Comparison of ENCODE assay signal across 10 cellular contexts in genomic region chr20:46087161-46087560, GRCh38. TPM values are rescaled to one million over a fixed set of nuclear protein-coding genes. Genes with fewer than 3 reads are reported as not detected.
A peak's percentile ranks its signal among the peaks of the same experiment; 100 is the strongest.
DNase-seq lines count a peak whose midpoint lies in the region; ATAC-seq, FAIRE-seq and TF ChIP-seq lines count a peak whose summit lies in the region.
"Had no signal": no experiment of that assay in that cellular context is flagged by ENCODE, and none has a peak within 500 bp of the region (broad histone marks: within the 10 kb centered on the region; RNA-seq: fewer than 3 reads in every experiment).

No MANE protein-coding gene starts in this region.

- intact Hi-C loops in CD8-positive, alpha-beta T cell (cut with DNase I, micrococcal nuclease), result loop anchor here (1.0 to 10.0 kb wide), 3 partner anchors 65 to 292 kb away; partner anchors contain the start of genes UBE2C (in 2 of the 2), DNTTIP1 (in 1 of the 2) and WFDC3 (in 1 of the 2)
- intact Hi-C loops in GM12878 (cut with micrococcal nuclease; ENCODE audit: unreplicated experiment), result loop anchor here (1.0 to 5.0 kb wide), 2 partner anchors 64 to 115 kb away; partner anchors contain the start of gene ZNF335

- peak; percentile 26; the same call in 1 of the 2 replicates for TF ChIP-seq RAD21 in GM12878 (IDR thresholded peaks at IDR 0.05; ENCODE audit: insufficient read depth, low read depth, low read length)

- H3K9ac ChIP-seq in Karpas-422 (ENCODE audit: low read length) (no peak overlapping the region), GM12878 (ENCODE audit: control insufficient read depth, insufficient read depth, low read length) (no peak overlapping the region)

- RAD21 ChIA-PET in GM12878 (lab: Charles Lee; ENCODE audit: unreplicated experiment), result interaction anchor here (0.7 to 2.0 kb wide), 4 partner anchors 34 to 88 kb away, joined by 3 to 9 read pairs (median 4); no protein-coding TSS in a partner anchor

- no peaks in the 10 kb centered on the region for H3K27me3 ChIP-seq in CD8-positive, alpha-beta T cell (ENCODE audit: insufficient read depth, low read length)
- H3K27me3 ChIP-seq in Karpas-422 (ENCODE audit: low read length) (no peaks in the 10 kb centered on the region), GM12878 (replicated peaks in 1 of 2; ENCODE audit: control insufficient read depth in 2 of 2, insufficient read depth in 2 of 2, low read length in 1 of 2) (no peaks in the 10 kb centered on the region)

- peaks cover 3% of the 10 kb centered on the region for H3K36me3 Mint-ChIP-seq in CD8-positive, alpha-beta T cell
- H3K36me3 Mint-ChIP-seq in naive thymus-derived CD8-positive, alpha-beta T cell, result peaks cover 0 to 12% (median 0%) of the 10 kb centered on the region in 3 donors

- H3K4me3 ChIP-seq in CD8-positive, alpha-beta T cell (ENCODE audit: low read depth, low read length), result no peak overlapping the region
- H3K4me3 ChIP-seq in Karpas-422 (ENCODE audit: low read length), result no peak overlapping the region; the same call in 1 of the 2 replicates
- H3K4me3 ChIP-seq in GM12878, result peak overlapping the region; percentile 35; the same call in 1 of the 2 replicates
- H3K4me3 ChIP-seq: HAP-1 had no signal

- BruUV-seq in GM12878 (replicated peaks; lab: Mats Ljungman, UMichigan), result no TSS peak

- H3K27ac Mint-ChIP-seq in CD8-positive, alpha-beta T cell, result no peak overlapping the region
- peak overlapping the region in 1 of 10 donors; percentile 29 for H3K27ac Mint-ChIP-seq in naive thymus-derived CD8-positive, alpha-beta T cell

- no peaks in the 10 kb centered on the region for H3K9me3 Mint-ChIP-seq in CD8-positive, alpha-beta T cell
- H3K9me3 Mint-ChIP-seq in naive thymus-derived CD8-positive, alpha-beta T cell, result no peaks in the 10 kb centered on the region

- H3K4me1 ChIP-seq in CD8-positive, alpha-beta T cell (ENCODE audit: insufficient read depth, low read length), result peaks cover 60% of the 10 kb centered on the region
- peaks cover 72% of the 10 kb centered on the region for H3K4me1 ChIP-seq in Karpas-422 (ENCODE audit: low read length)
- H3K4me1 ChIP-seq in GM12878 (ENCODE audit: control insufficient read depth, insufficient read depth, low read length), result peaks cover 3% of the 10 kb centered on the region; the same call in 1 of the 2 replicates

- SMC1A ChIA-PET in GM12878 (lab: Charles Lee; ENCODE audit: uncharacterized antibody, unreplicated experiment), result interaction anchor here (1.3 to 2.3 kb wide), 6 partner anchors 8 to 73 kb away, joined by 3 to 17 read pairs (median 4); no protein-coding TSS in a partner anchor

- H4K20me1 ChIP-seq in Karpas-422 (ENCODE audit: insufficient read depth, low read depth, low read length) (peaks cover 37% of the 10 kb centered on the region), GM12878 (ENCODE audit: control insufficient read depth, insufficient read depth) (peaks cover 3% of the 10 kb centered on the region)

- no peak overlapping the region for H2AFZ ChIP-seq in Karpas-422 (ENCODE audit: low read length)
- no peak overlapping the region for H2AFZ ChIP-seq in GM12878 (ENCODE audit: control insufficient read depth, low read depth, low read length)

- H3K36me3 ChIP-seq in CD8-positive, alpha-beta T cell (ENCODE audit: insufficient read depth, low read length), result no peaks in the 10 kb centered on the region
- H3K36me3 ChIP-seq in Karpas-422 (ENCODE audit: insufficient read depth, low read length), result no peaks in the 10 kb centered on the region
- H3K36me3 ChIP-seq in GM12878 (ENCODE audit: control insufficient read depth in 2 of 2, insufficient read depth in 2 of 2, low read length in 1 of 2), result no peaks in the 10 kb centered on the region

- no peaks in the 10 kb centered on the region for H3K9me3 ChIP-seq in CD8-positive, alpha-beta T cell (ENCODE audit: low read length)
- no peaks in the 10 kb centered on the region for H3K9me3 ChIP-seq in Karpas-422 (ENCODE audit: low read length)
- H3K9me3 ChIP-seq in GM12878 (replicated peaks; ENCODE audit: control insufficient read depth, insufficient read depth, low read length), result no peaks in the 10 kb centered on the region
- H3K9me3 ChIP-seq: HAP-1 had no signal

- H3K4me3 Mint-ChIP-seq in CD8-positive, alpha-beta T cell, result peak overlapping the region; percentile 41
- peak overlapping the region in 9 of 10 donors; percentile 58 to 90 (median 84) for H3K4me3 Mint-ChIP-seq in naive thymus-derived CD8-positive, alpha-beta T cell

- H3K4me1 Mint-ChIP-seq in CD8-positive, alpha-beta T cell (ENCODE audit: low read depth), result peaks cover 75% of the 10 kb centered on the region
- peaks cover 34 to 80% (median 71%) of the 10 kb centered on the region in 4 donors for H3K4me1 Mint-ChIP-seq in naive thymus-derived CD8-positive, alpha-beta T cell

- POLR2A ChIA-PET in CD8-positive, alpha-beta T cell (lab: Charles Lee), result no interaction called here
- POLR2A ChIA-PET in GM12878 (lab: Charles Lee), result interaction anchor here (1.1 to 1.8 kb wide), 2 partner anchors 10 to 30 kb away, joined by 3 to 6 read pairs; partner anchors contain the start of gene CD40
- POLR2A ChIA-PET in naive thymus-derived CD8-positive, alpha-beta T cell (lab: Charles Lee), result no interaction called here

- H3K9me2 ChIP-seq in Karpas-422 (replicated peaks; ENCODE audit: insufficient read depth, low read length), result no peaks in the 10 kb centered on the region

- CTCF ChIA-PET in CD8-positive, alpha-beta T cell (lab: Charles Lee), result interaction anchor here (0.6 to 2.0 kb wide), 3 partner anchors 70 to 100 kb away, joined by 3 to 9 read pairs (median 7); no protein-coding TSS in a partner anchor
- CTCF ChIA-PET in GM12878 (lab: Yijun Ruan, JAX), result interaction anchor here (1.0 to 3.3 kb wide), 12 partner anchors 11 to 118 kb away, joined by 3 to 18 read pairs (median 10); partner anchors contain the start of genes CD40 and ZNF335

- no peak overlapping the region for H3K27ac ChIP-seq in CD8-positive, alpha-beta T cell (ENCODE audit: low read depth, low read length)
- H3K27ac ChIP-seq in Karpas-422 (ENCODE audit: low read length) (no peak overlapping the region), GM12878 (ENCODE audit: control insufficient read depth, insufficient read depth) (no peak overlapping the region)

- in situ Hi-C loops in GM12878 (cut with MboI), result no loop called here

- peaks cover 75% of the 10 kb centered on the region for H3K79me2 ChIP-seq in Karpas-422 (ENCODE audit: low read length)
- peaks cover 73% of the 10 kb centered on the region for H3K79me2 ChIP-seq in GM12878 (ENCODE audit: control insufficient read depth, insufficient read depth, low read length)

- TF ChIP-seq POLR2A in GM12878 (IDR thresholded peaks at IDR 0.05; ENCODE audit: low read depth, low read length), result no peak

- TF ChIP-seq EP300 in GM12878 (IDR thresholded peaks at IDR 0.05; ENCODE audit: borderline replicate concordance in 1 of 2, control insufficient read depth in 1 of 2, low read depth in 2 of 2, low read length in 2 of 2), result no peak

- no peak for ATAC-seq in CD8-positive, alpha-beta T cell
- no peak for ATAC-seq in GM12878
- ATAC-seq in naive thymus-derived CD8-positive, alpha-beta T cell, result no peak

- H3K4me2 ChIP-seq in Karpas-422 (ENCODE audit: low read depth, low read length, poor library complexity, severe bottlenecking), result peak overlapping the region; percentile 97
- peak overlapping the region; percentile 82 for H3K4me2 ChIP-seq in GM12878 (ENCODE audit: control insufficient read depth, insufficient read depth)

- no peak for DNase-seq in CD8-positive, alpha-beta T cell
- peak; percentile 58 for DNase-seq in Karpas-422
- DNase-seq in GM12878 (ENCODE audit: low read depth, low spot score), result no peak
- DNase-seq in naive thymus-derived CD8-positive, alpha-beta T cell, result peak in 1 of 10 donors; percentile 7
- no peak for DNase-seq in urothelium cell line (ENCODE audit: low spot score)
- no peak for DNase-seq in NCI-H1436 treated with DMSO at 0.1 percent for 48 hours (lab: John Stamatoyannopoulos, UW)
- DNase-seq in T1000 (lab: John Stamatoyannopoulos, UW), result no peak
- no peak for DNase-seq in NCI-H82 treated with DMSO at 0.1 percent for 48 hours (lab: John Stamatoyannopoulos, UW; ENCODE audit: unreplicated experiment)

- peak; percentile 50 for TF ChIP-seq CTCF in CD8-positive, alpha-beta T cell (IDR thresholded peaks at IDR 0.05)
- peak; percentile 34 to 45 (median 42); a peak in 4 of 6 replicates for TF ChIP-seq CTCF in GM12878 (IDR thresholded peaks at IDR 0.05 in 2 of 3, conservative IDR thresholded peaks at IDR 0.05 in 1 of 3; ENCODE audit: control insufficient read depth in 2 of 3, extremely low read depth in 1 of 3, insufficient read depth in 1 of 3, low read depth in 3 of 3, low read length in 3 of 3)

- H3K27me3 Mint-ChIP-seq in CD8-positive, alpha-beta T cell (ENCODE audit: low read depth), result no peaks in the 10 kb centered on the region
- H3K27me3 Mint-ChIP-seq in naive thymus-derived CD8-positive, alpha-beta T cell, result no peaks in the 10 kb centered on the region

- WGBS in GM12878 (ENCODE audit: insufficient coverage, insufficient replicate concordance, low lambda C conversion rate, missing lambda C conversion rate), result 67% methylated on average over 8 of the region's 8 CpGs

- FAIRE-seq in GM12878 (lab: Jason Lieb, UNC) (no peak), urothelium cell line (lab: Jason Lieb, UNC) (no peak)
- FAIRE-seq: endometrium had no signal

RNA-seq across cellular contexts. Expression of gene NCOA5, which starts 2.6 kb away (rescaled TPM):
- 10 to 100 TPM in 1 of 2 experiments, 1 to 10 TPM in 1; 9.6 to 11.7 TPM for total RNA-seq in CD8-positive, alpha-beta T cell
- total RNA-seq in Karpas-422 (2014; rRNA removed; shearing (Covaris generic); ENCODE audit: low replicate concordance), result 20.4 and 32.8 TPM in 2 replicates
- 11.1 and 13.8 TPM in 2 replicates for total RNA-seq in GM12878 (2013; cell fraction: nucleolus; rRNA removed)
- 28.9 and 31.8 TPM in 2 replicates for total RNA-seq in GM12878 (2014; rRNA removed)
- total RNA-seq in GM12878 (2014; rRNA removed; fragmentation: Illumina TruSeq; extraction: Trizol), result 20.8 and 22.5 TPM in 2 replicates
- total RNA-seq in GM12878 (2021), result 30.3 and 35.0 TPM in 2 replicates
- 11.7 TPM for polyA plus RNA-seq in GM12878 (2011; ENCODE audit: low read depth)
- polyA plus RNA-seq in GM12878 (2011; rRNA removed), result 21.6 and 29.6 TPM in 2 replicates
- 22.4 and 24.3 TPM in 2 replicates for polyA plus RNA-seq in GM12878 (2011; cell fraction: cytosol; rRNA removed)
- polyA plus RNA-seq in GM12878 (2011; cell fraction: nucleus; rRNA removed), result 35.0 and 45.1 TPM in 2 replicates
- polyA plus RNA-seq in GM12878 (2012), result 13.8 and 18.1 TPM in 2 replicates
- 38.1 and 39.0 TPM in 2 replicates for polyA plus RNA-seq in GM12878 (2014; fragmentation: Illumina TruSeq; extraction: Trizol)
- polyA plus RNA-seq in GM12878 (2014; fragmentation: Nextera tagmentation; extraction: Ambion mirVana), result 1 to 10 TPM; 7.7 to 8.8 TPM
- 29.8 and 30.2 TPM in 2 replicates for polyA plus RNA-seq in GM12878 (2014; rRNA removed)
- polyA plus RNA-seq in GM12878 (2016; fragmentation: Nextera tagmentation; extraction: Ambion mirVana), result 10 to 100 TPM; 30.5 to 35.3 TPM
- polyA minus RNA-seq in GM12878 (2011; rRNA and poly(A)+ RNA removed), result 20.5 and 20.7 TPM in 2 replicates
- polyA minus RNA-seq in GM12878 (2011; cell fraction: cytosol; rRNA and poly(A)+ RNA removed), result 10.7 and 11.1 TPM in 2 replicates
- 7.6 and 13.9 TPM in 2 replicates for polyA minus RNA-seq in GM12878 (2011; cell fraction: nucleus; rRNA and poly(A)+ RNA removed)
- 10 to 100 TPM; 42.2 to 43.9 TPM for total RNA-seq in naive thymus-derived CD8-positive, alpha-beta T cell
- 10 to 100 TPM; 13.0 to 36.0 (median 18.4) TPM for polyA plus RNA-seq in naive thymus-derived CD8-positive, alpha-beta T cell

RNA-seq across cellular contexts. Expression of gene CD40, which starts 31.0 kb away (rescaled TPM):
- 1 to 10 TPM; 2.9 to 3.2 TPM for total RNA-seq in CD8-positive, alpha-beta T cell
- total RNA-seq in Karpas-422 (2014; rRNA removed; shearing (Covaris generic); ENCODE audit: low replicate concordance), result 6.3 and 12.1 TPM in 2 replicates
- total RNA-seq in GM12878 (2013; cell fraction: nucleolus; rRNA removed), result 203 and 210 TPM in 2 replicates
- total RNA-seq in GM12878 (2014; rRNA removed), result 116 and 120 TPM in 2 replicates
- 75.6 and 77.7 TPM in 2 replicates for total RNA-seq in GM12878 (2014; rRNA removed; fragmentation: Illumina TruSeq; extraction: Trizol)
- 99.0 and 103 TPM in 2 replicates for total RNA-seq in GM12878 (2021)
- polyA plus RNA-seq in GM12878 (2011; ENCODE audit: low read depth), result 76.0 TPM
- 137 and 193 TPM in 2 replicates for polyA plus RNA-seq in GM12878 (2011; rRNA removed)
- 173 and 269 TPM in 2 replicates for polyA plus RNA-seq in GM12878 (2011; cell fraction: cytosol; rRNA removed)
- 225 and 280 TPM in 2 replicates for polyA plus RNA-seq in GM12878 (2011; cell fraction: nucleus; rRNA removed)
- 109 and 140 TPM in 2 replicates for polyA plus RNA-seq in GM12878 (2012)
- 105 and 110 TPM in 2 replicates for polyA plus RNA-seq in GM12878 (2014; fragmentation: Illumina TruSeq; extraction: Trizol)
- polyA plus RNA-seq in GM12878 (2014; fragmentation: Nextera tagmentation; extraction: Ambion mirVana), result 10 to 100 TPM; 40.8 to 71.7 TPM
- polyA plus RNA-seq in GM12878 (2014; rRNA removed), result 145 and 166 TPM in 2 replicates
- 10 to 100 TPM; 75.4 to 80.1 TPM for polyA plus RNA-seq in GM12878 (2016; fragmentation: Nextera tagmentation; extraction: Ambion mirVana)
- 133 and 196 TPM in 2 replicates for polyA minus RNA-seq in GM12878 (2011; rRNA and poly(A)+ RNA removed)
- polyA minus RNA-seq in GM12878 (2011; cell fraction: cytosol; rRNA and poly(A)+ RNA removed), result 45.2 and 54.9 TPM in 2 replicates
- 53.3 and 65.2 TPM in 2 replicates for polyA minus RNA-seq in GM12878 (2011; cell fraction: nucleus; rRNA and poly(A)+ RNA removed)
- 10 to 100 TPM; 10.1 to 11.8 TPM for total RNA-seq in naive thymus-derived CD8-positive, alpha-beta T cell
- 1 to 10 TPM; 2.0 to 4.3 (median 3.1) TPM for polyA plus RNA-seq in naive thymus-derived CD8-positive, alpha-beta T cell

RNA-seq across cellular contexts. Expression of gene SLC12A5, which starts 58.1 kb away (rescaled TPM):
- 1 to 10 TPM; 1.1 to 1.4 TPM for total RNA-seq in CD8-positive, alpha-beta T cell
- total RNA-seq in Karpas-422 (2014; rRNA removed; shearing (Covaris generic); ENCODE audit: low replicate concordance), result not detected in 2 replicates
- 0.23 TPM in 1 of 2 replicates, not detected in the other for total RNA-seq in GM12878 (2013; cell fraction: nucleolus; rRNA removed)
- total RNA-seq in GM12878 (2014; rRNA removed), result 0.05 and 0.34 TPM in 2 replicates
- 0.72 TPM in 1 of 2 replicates, not detected in the other for total RNA-seq in GM12878 (2014; rRNA removed; fragmentation: Illumina TruSeq; extraction: Trizol)
- 2.7 and 3.1 TPM in 2 replicates for total RNA-seq in GM12878 (2021)
- not detected for polyA plus RNA-seq in GM12878 (2011; ENCODE audit: low read depth)
- 1.0 and 1.7 TPM in 2 replicates for polyA plus RNA-seq in GM12878 (2011; rRNA removed)
- 2.2 and 6.3 TPM in 2 replicates for polyA plus RNA-seq in GM12878 (2011; cell fraction: cytosol; rRNA removed)
- 1.1 and 2.2 TPM in 2 replicates for polyA plus RNA-seq in GM12878 (2011; cell fraction: nucleus; rRNA removed)
- polyA plus RNA-seq in GM12878 (2012), result 2.6 and 3.2 TPM in 2 replicates
- 1.9 TPM in 1 of 2 replicates, not detected in the other for polyA plus RNA-seq in GM12878 (2014; fragmentation: Illumina TruSeq; extraction: Trizol)
- under 1 TPM; 0.26 to 0.37 TPM for polyA plus RNA-seq in GM12878 (2014; fragmentation: Nextera tagmentation; extraction: Ambion mirVana)
- 1.3 and 1.6 TPM in 2 replicates for polyA plus RNA-seq in GM12878 (2014; rRNA removed)
- polyA plus RNA-seq in GM12878 (2016; fragmentation: Nextera tagmentation; extraction: Ambion mirVana), result 1 to 10 TPM; 1.0 to 1.7 TPM
- 2.4 TPM in 1 of 2 replicates, not detected in the other for polyA minus RNA-seq in GM12878 (2011; rRNA and poly(A)+ RNA removed)
- polyA minus RNA-seq in GM12878 (2011; cell fraction: cytosol; rRNA and poly(A)+ RNA removed), result not detected in 2 replicates
- polyA minus RNA-seq in GM12878 (2011; cell fraction: nucleus; rRNA and poly(A)+ RNA removed), result 0.12 and 0.38 TPM in 2 replicates
- total RNA-seq in naive thymus-derived CD8-positive, alpha-beta T cell, result 1 to 10 TPM; 1.0 to 1.5 TPM
- polyA plus RNA-seq in naive thymus-derived CD8-positive, alpha-beta T cell, result under 1 TPM in 1 of 3 donors, not detected in 2; 0.83 TPM
